ENCODE assay signal across 14 cellular contexts in the genomic region with DNA sequence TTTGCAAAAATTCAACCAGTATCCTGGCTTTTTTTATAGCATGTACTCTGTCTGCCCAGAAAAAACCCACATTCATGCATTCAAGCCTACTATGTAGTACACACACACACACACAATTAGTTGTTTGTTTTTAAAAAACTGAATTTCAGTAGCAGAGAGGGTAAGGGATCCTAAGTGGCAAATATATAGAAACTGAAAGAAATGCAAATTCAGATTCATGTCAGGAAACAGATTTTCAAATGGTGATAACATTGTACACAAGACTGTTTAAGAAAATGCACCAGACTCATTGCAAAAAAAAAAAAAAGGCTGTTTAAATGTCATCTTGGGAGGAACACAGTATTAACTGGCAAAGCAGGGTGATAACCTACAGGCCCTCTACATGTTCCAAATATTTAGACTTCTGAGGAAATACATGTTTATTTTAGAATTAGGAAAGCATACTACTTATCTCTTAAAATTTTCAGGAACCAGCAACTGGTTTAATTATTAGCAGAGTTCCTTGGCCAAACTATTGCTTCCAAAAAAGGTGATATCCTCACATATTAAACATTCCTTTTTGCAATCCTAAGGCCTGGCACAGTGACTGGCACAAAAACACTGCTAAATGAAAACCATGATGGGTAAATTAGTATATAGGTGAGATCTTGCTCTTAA.
A peak's percentile ranks its signal among the peaks of the same experiment; 100 is the strongest.
DNase-seq lines count a peak whose midpoint lies in the region; ATAC-seq and TF ChIP-seq lines count a peak whose summit lies in the region.
"Had no signal": no experiment of that assay in that cellular context is flagged by ENCODE, and none has a peak within 500 bp of the region (broad histone marks: within the 10 kb centered on the region; RNA-seq: fewer than 3 reads in every experiment).

No MANE protein-coding gene starts in this region.

- H3K36me3 ChIP-seq in spleen: no peaks in the 10 kb centered on the region

- H3K4me3 ChIP-seq in GM12865 (ENCODE audit: low read depth, low read length): no peak overlapping the region
- H3K4me3 ChIP-seq in spleen: no peak overlapping the region

- ATAC-seq in GM19324 (IDR thresholded peaks at IDR 0.05; ENCODE audit: low FRiP score, unreplicated experiment) (peak; percentile 70), GM21825 (IDR thresholded peaks at IDR 0.05; ENCODE audit: unreplicated experiment) (peak; percentile 78), HG03432 (IDR thresholded peaks at IDR 0.05; ENCODE audit: unreplicated experiment) (peak; percentile 83)
- ATAC-seq: activated T-cell treated with anti-CD3 and anti-CD28 coated beads, Interleukin-2, amount 50 U/mL, for 4 hours; HCT116 had no signal

- no peaks in the 10 kb centered on the region for H3K9me3 ChIP-seq in spleen

- intact Hi-C loops in spleen (cut with DNase I; ENCODE audit: low total_unique reads): no loop called here

- no peak overlapping the region for H3K27ac ChIP-seq in spleen

- H3K4me1 ChIP-seq in spleen: no peaks in the 10 kb centered on the region

- DNase-seq in GM12865 (ENCODE audit: low read depth) (peak; percentile 17), spleen (no peak), mesenteric fat pad (ENCODE audit: low spot score) (no peak), DMS79 (lab: John Stamatoyannopoulos, UW) (no peak), NOMO-1 treated with dmso at 0.1 percent for 144 hours (lab: John Stamatoyannopoulos, UW; ENCODE audit: unreplicated experiment) (no peak)
- DNase-seq: 8988T; activated CD4-positive, alpha-beta T cell treated with anti-CD3 and anti-CD28 coated beads, Interleukin-2, amount 10 ng/mL, durations not matched to agents 7 days and 5 days; activated T-cell treated with anti-CD3 and anti-CD28 coated beads, Interleukin-2, amount 50 U/mL, for 4 hours; islet precursor cell; NCI-H2081 treated with DMSO at 0.1 percent for 48 hours had no signal

- no peak for TF ChIP-seq POLR2A in spleen (IDR thresholded peaks at IDR 0.05)

- no peaks in the 10 kb centered on the region for H3K27me3 ChIP-seq in spleen (replicated peaks in 1 of 7)

- TF ChIP-seq CTCF in GM12865 (IDR thresholded peaks at IDR 0.05; ENCODE audit: insufficient read depth, low read depth, low read length, missing control alignments) (no peak), spleen (IDR thresholded peaks at IDR 0.05 in 8 of 11, conservative IDR thresholded peaks at IDR 0.05 in 3 of 11) (no peak)
